8 cellular contexts compared by ENCODE assay signal in genomic region chr17:64025732-64026294, GRCh38. TPM values are rescaled to one million over a fixed set of nuclear protein-coding genes. Genes with fewer than 3 reads are reported as not detected.
DNase-seq lines count a peak whose midpoint lies in the region; ATAC-seq and TF ChIP-seq lines count a peak whose summit lies in the region.

No MANE protein-coding gene starts in this region.

- peak; percentile 90 for TF ChIP-seq CTCF in AG04449 (IDR thresholded peaks at IDR 0.05; ENCODE audit: insufficient read depth, low read length, missing control alignments)
- TF ChIP-seq CTCF in endodermal cell (conservative IDR thresholded peaks at IDR 0.05) = peak; percentile 99

- POLR2A ChIA-PET in AG04449 (lab: Yijun Ruan, JAX) = interaction anchor here (0.7 kb wide), 1 partner anchor 31 kb away, joined by 4 read pairs; no protein-coding TSS in a partner anchor

- DNase-seq in AG04449 (ENCODE audit: low read depth, low spot score) = no peak
- DNase-seq in HT1080 (ENCODE audit: low read depth) = peak; percentile 59
- peak; percentile 85 to 90 for DNase-seq in NOMO-1 (lab: John Stamatoyannopoulos, UW; ENCODE audit: unreplicated experiment in 2 of 2)
- peak; percentile 85 to 89 for DNase-seq in activated CD8-positive, alpha-beta memory T cell treated with anti-CD3 and anti-CD28 coated beads for 1 hour (ENCODE audit: extremely low read depth in 1 of 2, low read depth in 1 of 2)
- peak; percentile 97 for DNase-seq in endodermal cell
- DNase-seq in stimulated activated CD8-positive, alpha-beta memory T cell treated with anti-CD3 and anti-CD28 coated beads, Interleukin-4, amount 100 ng/mL, for 48 hours = peak; percentile 90

- H3K27me3 ChIP-seq in endodermal cell (ENCODE audit: control insufficient read depth, insufficient read depth, low read length, poor library complexity, severe bottlenecking) (peaks cover 4% of the 10 kb centered on the region), muscle layer of duodenum (ENCODE audit: low read depth, low read length) (no peaks in the 10 kb centered on the region)

- ATAC-seq in GM18909 (IDR thresholded peaks at IDR 0.05; ENCODE audit: poor library complexity, unreplicated experiment) = peak; percentile 69

- no peaks in the 10 kb centered on the region for H3K9me3 Mint-ChIP-seq in endodermal cell

- H3K9ac ChIP-seq in endodermal cell (ENCODE audit: extremely low read depth, low read length, poor library complexity, severe bottlenecking) = no peak overlapping the region

- no peak overlapping the region for H3K4me3 Mint-ChIP-seq in endodermal cell

- H3K9me3 ChIP-seq in endodermal cell (ENCODE audit: control insufficient read depth, low read length) = no peaks in the 10 kb centered on the region
- no peaks in the 10 kb centered on the region for H3K9me3 ChIP-seq in muscle layer of duodenum (ENCODE audit: control insufficient read depth in 1 of 2, low read length in 2 of 2)

- H3K36me3 ChIP-seq in endodermal cell (ENCODE audit: control insufficient read depth, insufficient read depth, low read length) (no peaks in the 10 kb centered on the region), muscle layer of duodenum (ENCODE audit: control insufficient read depth in 1 of 2, insufficient read depth in 2 of 2, low read length in 2 of 2) (no peaks in the 10 kb centered on the region)

- H3K4me1 ChIP-seq in endodermal cell (ENCODE audit: control insufficient read depth, insufficient read depth, low read length) = no peaks in the 10 kb centered on the region
- peaks cover 0 to 7% of the 10 kb centered on the region in 2 donors for H3K4me1 ChIP-seq in muscle layer of duodenum (ENCODE audit: control insufficient read depth in 1 of 2, insufficient read depth in 2 of 2, low read length in 2 of 2)

- H3K27ac ChIP-seq in endodermal cell (ENCODE audit: low read depth, low read length) (no peak overlapping the region), muscle layer of duodenum (ENCODE audit: low read length) (peak overlapping the region; percentile 43)

- CTCF ChIA-PET in AG04449 (lab: Yijun Ruan, JAX) = interaction anchor here (0.6 to 16.7 kb wide), 42 partner anchors 8 to 470 kb away, joined by 3 to 1118 read pairs (median 5); partner anchors contain the start of genes CSHL1, ERN1, GH1 and PRR29

- no peak overlapping the region for H3K27ac Mint-ChIP-seq in endodermal cell

- H3K4me3 ChIP-seq in AG04449 (ENCODE audit: low read depth, low read length) = peak overlapping the region; percentile 20
- H3K4me3 ChIP-seq in endodermal cell (ENCODE audit: low read length) = no peak overlapping the region
- H3K4me3 ChIP-seq in muscle layer of duodenum (ENCODE audit: low read depth in 1 of 2, low read length in 2 of 2) = peak overlapping the region; percentile 23 to 33

- H3K4me1 Mint-ChIP-seq in endodermal cell = no peaks in the 10 kb centered on the region

- no peaks in the 10 kb centered on the region for H3K36me3 Mint-ChIP-seq in endodermal cell (ENCODE audit: low read depth)

- H3K27me3 Mint-ChIP-seq in endodermal cell (ENCODE audit: insufficient read depth) = peaks cover 13% of the 10 kb centered on the region

- 9 to 24% methylated on average over 18 to 21 of the region's 21 CpGs for WGBS in endodermal cell (ENCODE audit: insufficient coverage in 1 of 2, insufficient read length in 1 of 2), 2 experiments

RNA-seq across cellular contexts. Expression of gene ICAM2, which starts 5.4 kb away (rescaled TPM):
- 8.2 and 9.5 TPM in 2 replicates for total RNA-seq in HT1080 (2014; rRNA removed; shearing (Covaris generic))
- 12.6 and 13.1 TPM in 2 replicates for polyA plus RNA-seq in HT1080 (2015; cell fraction: cytosol; rRNA removed)
- polyA plus RNA-seq in HT1080 (2015; cell fraction: nucleus; rRNA removed) = 12.0 and 14.1 TPM in 2 replicates
- under 1 TPM in 1 of 2 donors, not detected in 1; 0.75 TPM for total RNA-seq in endodermal cell
- not detected for polyA plus RNA-seq in endodermal cell (2013, experiment 1 of 2)
- not detected for polyA plus RNA-seq in endodermal cell (2013, experiment 2 of 2)

RNA-seq across cellular contexts. Expression of gene PRR29, which starts 27.7 kb away (rescaled TPM):
- 0.08 and 0.47 TPM in 2 replicates for total RNA-seq in HT1080 (2014; rRNA removed; shearing (Covaris generic))
- polyA plus RNA-seq in HT1080 (2015; cell fraction: cytosol; rRNA removed) = 0.05 and 0.24 TPM in 2 replicates
- 1.4 and 1.7 TPM in 2 replicates for polyA plus RNA-seq in HT1080 (2015; cell fraction: nucleus; rRNA removed)
- 1 to 10 TPM; 3.3 to 6.1 TPM for total RNA-seq in endodermal cell
- 1.6 TPM for polyA plus RNA-seq in endodermal cell (2013, experiment 1 of 2)
- 1.7 TPM for polyA plus RNA-seq in endodermal cell (2013, experiment 2 of 2)

RNA-seq across cellular contexts. Expression of gene SCN4A, which starts 53.1 kb away (rescaled TPM):
- total RNA-seq in HT1080 (2014; rRNA removed; shearing (Covaris generic)) = not detected in 2 replicates
- 0.02 and 0.03 TPM in 2 replicates for polyA plus RNA-seq in HT1080 (2015; cell fraction: cytosol; rRNA removed)
- 0.02 and 0.06 TPM in 2 replicates for polyA plus RNA-seq in HT1080 (2015; cell fraction: nucleus; rRNA removed)
- 1 to 10 TPM; 3.9 to 4.4 TPM for total RNA-seq in endodermal cell
- polyA plus RNA-seq in endodermal cell (2013, experiment 1 of 2) = 2.5 TPM
- polyA plus RNA-seq in endodermal cell (2013, experiment 2 of 2) = 2.1 TPM
